ENCODE assay signal across 1 cellular context in the genomic region with DNA sequence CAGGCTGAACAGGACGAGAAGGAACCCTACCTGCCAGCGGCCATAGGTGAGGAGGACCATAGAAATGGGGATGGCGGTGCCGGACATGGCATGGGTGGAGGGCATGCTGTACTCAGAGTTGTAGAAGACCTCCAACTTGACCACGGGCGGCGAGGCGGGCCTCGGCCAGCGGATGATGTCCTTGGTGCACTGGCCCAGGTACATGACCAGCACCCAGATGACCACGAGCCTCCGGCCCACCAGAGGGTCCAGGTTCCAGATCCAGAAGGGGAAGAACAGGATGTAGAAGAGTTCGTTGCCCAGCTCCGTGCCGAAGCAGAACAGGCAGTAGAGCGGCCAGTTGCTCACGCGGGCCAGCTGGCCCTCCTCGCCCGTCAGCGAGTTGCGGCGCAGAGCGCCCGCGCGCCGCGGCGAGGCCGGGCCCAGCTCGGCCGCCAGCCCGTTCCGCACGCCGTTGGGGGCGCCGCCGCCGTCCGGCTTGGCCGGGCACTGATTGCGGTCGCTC.
TF ChIP-seq lines count a peak whose summit lies in the region.

No MANE protein-coding gene starts in this region.

TF ChIP-seq in GM12878, 131 proteins besides CTCF, POLR2A, EP300 and RAD21:
- TF ChIP-seq, protein P1, sequence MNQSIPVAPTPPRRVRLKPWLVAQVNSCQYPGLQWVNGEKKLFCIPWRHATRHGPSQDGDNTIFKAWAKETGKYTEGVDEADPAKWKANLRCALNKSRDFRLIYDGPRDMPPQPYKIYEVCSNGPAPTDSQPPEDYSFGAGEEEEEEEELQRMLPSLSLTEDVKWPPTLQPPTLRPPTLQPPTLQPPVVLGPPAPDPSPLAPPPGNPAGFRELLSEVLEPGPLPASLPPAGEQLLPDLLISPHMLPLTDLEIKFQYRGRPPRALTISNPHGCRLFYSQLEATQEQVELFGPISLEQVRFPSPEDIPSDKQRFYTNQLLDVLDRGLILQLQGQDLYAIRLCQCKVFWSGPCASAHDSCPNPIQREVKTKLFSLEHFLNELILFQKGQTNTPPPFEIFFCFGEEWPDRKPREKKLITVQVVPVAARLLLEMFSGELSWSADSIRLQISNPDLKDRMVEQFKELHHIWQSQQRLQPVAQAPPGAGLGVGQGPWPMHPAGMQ (IDR thresholded peaks at IDR 0.05; ENCODE audit: borderline replicate concordance): no peak
- TF ChIP-seq, protein P2, sequence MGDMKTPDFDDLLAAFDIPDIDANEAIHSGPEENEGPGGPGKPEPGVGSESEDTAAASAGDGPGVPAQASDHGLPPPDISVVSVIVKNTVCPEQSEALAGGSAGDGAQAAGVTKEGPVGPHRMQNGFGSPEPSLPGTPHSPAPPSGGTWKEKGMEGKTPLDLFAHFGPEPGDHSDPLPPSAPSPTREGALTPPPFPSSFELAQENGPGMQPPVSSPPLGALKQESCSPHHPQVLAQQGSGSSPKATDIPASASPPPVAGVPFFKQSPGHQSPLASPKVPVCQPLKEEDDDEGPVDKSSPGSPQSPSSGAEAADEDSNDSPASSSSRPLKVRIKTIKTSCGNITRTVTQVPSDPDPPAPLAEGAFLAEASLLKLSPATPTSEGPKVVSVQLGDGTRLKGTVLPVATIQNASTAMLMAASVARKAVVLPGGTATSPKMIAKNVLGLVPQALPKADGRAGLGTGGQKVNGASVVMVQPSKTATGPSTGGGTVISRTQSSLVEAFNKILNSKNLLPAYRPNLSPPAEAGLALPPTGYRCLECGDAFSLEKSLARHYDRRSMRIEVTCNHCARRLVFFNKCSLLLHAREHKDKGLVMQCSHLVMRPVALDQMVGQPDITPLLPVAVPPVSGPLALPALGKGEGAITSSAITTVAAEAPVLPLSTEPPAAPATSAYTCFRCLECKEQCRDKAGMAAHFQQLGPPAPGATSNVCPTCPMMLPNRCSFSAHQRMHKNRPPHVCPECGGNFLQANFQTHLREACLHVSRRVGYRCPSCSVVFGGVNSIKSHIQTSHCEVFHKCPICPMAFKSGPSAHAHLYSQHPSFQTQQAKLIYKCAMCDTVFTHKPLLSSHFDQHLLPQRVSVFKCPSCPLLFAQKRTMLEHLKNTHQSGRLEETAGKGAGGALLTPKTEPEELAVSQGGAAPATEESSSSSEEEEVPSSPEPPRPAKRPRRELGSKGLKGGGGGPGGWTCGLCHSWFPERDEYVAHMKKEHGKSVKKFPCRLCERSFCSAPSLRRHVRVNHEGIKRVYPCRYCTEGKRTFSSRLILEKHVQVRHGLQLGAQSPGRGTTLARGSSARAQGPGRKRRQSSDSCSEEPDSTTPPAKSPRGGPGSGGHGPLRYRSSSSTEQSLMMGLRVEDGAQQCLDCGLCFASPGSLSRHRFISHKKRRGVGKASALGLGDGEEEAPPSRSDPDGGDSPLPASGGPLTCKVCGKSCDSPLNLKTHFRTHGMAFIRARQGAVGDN (IDR thresholded peaks at IDR 0.05): 0 out of 2 replicates have a peak, but pooled peaks have one; percentile 20
- TF ChIP-seq ZNF207 (IDR thresholded peaks at IDR 0.05; ENCODE audit: borderline replicate concordance): no peak
- 0 out of 2 replicates have a peak, but pooled peaks have one; percentile 2 for TF ChIP-seq POLR2AphosphoS2 (IDR thresholded peaks at IDR 0.05; ENCODE audit: low read depth, low read length)
- TF ChIP-seq NFXL1 (IDR thresholded peaks at IDR 0.05; ENCODE audit: borderline replicate concordance): no peak
- no peak for TF ChIP-seq BMI1 (IDR thresholded peaks at IDR 0.05; ENCODE audit: borderline replicate concordance)
- TF ChIP-seq, protein P3, sequence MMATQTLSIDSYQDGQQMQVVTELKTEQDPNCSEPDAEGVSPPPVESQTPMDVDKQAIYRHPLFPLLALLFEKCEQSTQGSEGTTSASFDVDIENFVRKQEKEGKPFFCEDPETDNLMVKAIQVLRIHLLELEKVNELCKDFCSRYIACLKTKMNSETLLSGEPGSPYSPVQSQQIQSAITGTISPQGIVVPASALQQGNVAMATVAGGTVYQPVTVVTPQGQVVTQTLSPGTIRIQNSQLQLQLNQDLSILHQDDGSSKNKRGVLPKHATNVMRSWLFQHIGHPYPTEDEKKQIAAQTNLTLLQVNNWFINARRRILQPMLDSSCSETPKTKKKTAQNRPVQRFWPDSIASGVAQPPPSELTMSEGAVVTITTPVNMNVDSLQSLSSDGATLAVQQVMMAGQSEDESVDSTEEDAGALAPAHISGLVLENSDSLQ (IDR thresholded peaks at IDR 0.05): no peak
- no peak for TF ChIP-seq TCF3 (IDR thresholded peaks at IDR 0.05; ENCODE audit: borderline replicate concordance, insufficient read depth, low read depth, low read length)
- no peak for TF ChIP-seq WRNIP1 (IDR thresholded peaks at IDR 0.05; ENCODE audit: borderline replicate concordance, low read depth, low read length)
- TF ChIP-seq, protein P4, sequence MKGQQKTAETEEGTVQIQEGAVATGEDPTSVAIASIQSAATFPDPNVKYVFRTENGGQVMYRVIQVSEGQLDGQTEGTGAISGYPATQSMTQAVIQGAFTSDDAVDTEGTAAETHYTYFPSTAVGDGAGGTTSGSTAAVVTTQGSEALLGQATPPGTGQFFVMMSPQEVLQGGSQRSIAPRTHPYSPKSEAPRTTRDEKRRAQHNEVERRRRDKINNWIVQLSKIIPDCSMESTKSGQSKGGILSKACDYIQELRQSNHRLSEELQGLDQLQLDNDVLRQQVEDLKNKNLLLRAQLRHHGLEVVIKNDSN (IDR thresholded peaks at IDR 0.05; ENCODE audit: borderline replicate concordance, extremely low read length, insufficient read depth, low read depth, low read length): no peak
- TF ChIP-seq, protein P5, sequence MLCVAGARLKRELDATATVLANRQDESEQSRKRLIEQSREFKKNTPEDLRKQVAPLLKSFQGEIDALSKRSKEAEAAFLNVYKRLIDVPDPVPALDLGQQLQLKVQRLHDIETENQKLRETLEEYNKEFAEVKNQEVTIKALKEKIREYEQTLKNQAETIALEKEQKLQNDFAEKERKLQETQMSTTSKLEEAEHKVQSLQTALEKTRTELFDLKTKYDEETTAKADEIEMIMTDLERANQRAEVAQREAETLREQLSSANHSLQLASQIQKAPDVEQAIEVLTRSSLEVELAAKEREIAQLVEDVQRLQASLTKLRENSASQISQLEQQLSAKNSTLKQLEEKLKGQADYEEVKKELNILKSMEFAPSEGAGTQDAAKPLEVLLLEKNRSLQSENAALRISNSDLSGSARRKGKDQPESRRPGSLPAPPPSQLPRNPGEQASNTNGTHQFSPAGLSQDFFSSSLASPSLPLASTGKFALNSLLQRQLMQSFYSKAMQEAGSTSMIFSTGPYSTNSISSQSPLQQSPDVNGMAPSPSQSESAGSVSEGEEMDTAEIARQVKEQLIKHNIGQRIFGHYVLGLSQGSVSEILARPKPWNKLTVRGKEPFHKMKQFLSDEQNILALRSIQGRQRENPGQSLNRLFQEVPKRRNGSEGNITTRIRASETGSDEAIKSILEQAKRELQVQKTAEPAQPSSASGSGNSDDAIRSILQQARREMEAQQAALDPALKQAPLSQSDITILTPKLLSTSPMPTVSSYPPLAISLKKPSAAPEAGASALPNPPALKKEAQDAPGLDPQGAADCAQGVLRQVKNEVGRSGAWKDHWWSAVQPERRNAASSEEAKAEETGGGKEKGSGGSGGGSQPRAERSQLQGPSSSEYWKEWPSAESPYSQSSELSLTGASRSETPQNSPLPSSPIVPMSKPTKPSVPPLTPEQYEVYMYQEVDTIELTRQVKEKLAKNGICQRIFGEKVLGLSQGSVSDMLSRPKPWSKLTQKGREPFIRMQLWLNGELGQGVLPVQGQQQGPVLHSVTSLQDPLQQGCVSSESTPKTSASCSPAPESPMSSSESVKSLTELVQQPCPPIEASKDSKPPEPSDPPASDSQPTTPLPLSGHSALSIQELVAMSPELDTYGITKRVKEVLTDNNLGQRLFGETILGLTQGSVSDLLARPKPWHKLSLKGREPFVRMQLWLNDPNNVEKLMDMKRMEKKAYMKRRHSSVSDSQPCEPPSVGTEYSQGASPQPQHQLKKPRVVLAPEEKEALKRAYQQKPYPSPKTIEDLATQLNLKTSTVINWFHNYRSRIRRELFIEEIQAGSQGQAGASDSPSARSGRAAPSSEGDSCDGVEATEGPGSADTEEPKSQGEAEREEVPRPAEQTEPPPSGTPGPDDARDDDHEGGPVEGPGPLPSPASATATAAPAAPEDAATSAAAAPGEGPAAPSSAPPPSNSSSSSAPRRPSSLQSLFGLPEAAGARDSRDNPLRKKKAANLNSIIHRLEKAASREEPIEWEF (IDR thresholded peaks at IDR 0.05; ENCODE audit: insufficient replicate concordance, low read depth, low read length): no peak
- TF ChIP-seq IKZF2 (IDR thresholded peaks at IDR 0.05): no peak
- TF ChIP-seq HDAC6 (IDR thresholded peaks at IDR 0.05; ENCODE audit: unreplicated experiment): peak; percentile 42
- no peak for TF ChIP-seq RELA (IDR thresholded peaks at IDR 0.05; ENCODE audit: borderline replicate concordance, partially characterized antibody)
- TF ChIP-seq NR2F1 (conservative IDR thresholded peaks at IDR 0.05): 0 out of 2 replicates have a peak, but pooled peaks have one; percentile 20
- peak; percentile 90; the same call in 1 of the 2 replicates for TF ChIP-seq LARP7 (IDR thresholded peaks at IDR 0.05)
- TF ChIP-seq, protein P6, sequence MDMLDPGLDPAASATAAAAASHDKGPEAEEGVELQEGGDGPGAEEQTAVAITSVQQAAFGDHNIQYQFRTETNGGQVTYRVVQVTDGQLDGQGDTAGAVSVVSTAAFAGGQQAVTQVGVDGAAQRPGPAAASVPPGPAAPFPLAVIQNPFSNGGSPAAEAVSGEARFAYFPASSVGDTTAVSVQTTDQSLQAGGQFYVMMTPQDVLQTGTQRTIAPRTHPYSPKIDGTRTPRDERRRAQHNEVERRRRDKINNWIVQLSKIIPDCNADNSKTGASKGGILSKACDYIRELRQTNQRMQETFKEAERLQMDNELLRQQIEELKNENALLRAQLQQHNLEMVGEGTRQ (IDR thresholded peaks at IDR 0.05; ENCODE audit: borderline replicate concordance, low read depth, low read length): no peak
- TF ChIP-seq SMARCA5 (IDR thresholded peaks at IDR 0.05): 0 out of 2 replicates have a peak, but pooled peaks have one; percentile 47
- no peak for TF ChIP-seq RCOR1 (conservative IDR thresholded peaks at IDR 0.05; ENCODE audit: low read depth, low read length)
- no peak for TF ChIP-seq NR2C2 (IDR thresholded peaks at IDR 0.05; ENCODE audit: borderline replicate concordance, control insufficient read depth, insufficient read length, low read depth)
- TF ChIP-seq, protein P7, sequence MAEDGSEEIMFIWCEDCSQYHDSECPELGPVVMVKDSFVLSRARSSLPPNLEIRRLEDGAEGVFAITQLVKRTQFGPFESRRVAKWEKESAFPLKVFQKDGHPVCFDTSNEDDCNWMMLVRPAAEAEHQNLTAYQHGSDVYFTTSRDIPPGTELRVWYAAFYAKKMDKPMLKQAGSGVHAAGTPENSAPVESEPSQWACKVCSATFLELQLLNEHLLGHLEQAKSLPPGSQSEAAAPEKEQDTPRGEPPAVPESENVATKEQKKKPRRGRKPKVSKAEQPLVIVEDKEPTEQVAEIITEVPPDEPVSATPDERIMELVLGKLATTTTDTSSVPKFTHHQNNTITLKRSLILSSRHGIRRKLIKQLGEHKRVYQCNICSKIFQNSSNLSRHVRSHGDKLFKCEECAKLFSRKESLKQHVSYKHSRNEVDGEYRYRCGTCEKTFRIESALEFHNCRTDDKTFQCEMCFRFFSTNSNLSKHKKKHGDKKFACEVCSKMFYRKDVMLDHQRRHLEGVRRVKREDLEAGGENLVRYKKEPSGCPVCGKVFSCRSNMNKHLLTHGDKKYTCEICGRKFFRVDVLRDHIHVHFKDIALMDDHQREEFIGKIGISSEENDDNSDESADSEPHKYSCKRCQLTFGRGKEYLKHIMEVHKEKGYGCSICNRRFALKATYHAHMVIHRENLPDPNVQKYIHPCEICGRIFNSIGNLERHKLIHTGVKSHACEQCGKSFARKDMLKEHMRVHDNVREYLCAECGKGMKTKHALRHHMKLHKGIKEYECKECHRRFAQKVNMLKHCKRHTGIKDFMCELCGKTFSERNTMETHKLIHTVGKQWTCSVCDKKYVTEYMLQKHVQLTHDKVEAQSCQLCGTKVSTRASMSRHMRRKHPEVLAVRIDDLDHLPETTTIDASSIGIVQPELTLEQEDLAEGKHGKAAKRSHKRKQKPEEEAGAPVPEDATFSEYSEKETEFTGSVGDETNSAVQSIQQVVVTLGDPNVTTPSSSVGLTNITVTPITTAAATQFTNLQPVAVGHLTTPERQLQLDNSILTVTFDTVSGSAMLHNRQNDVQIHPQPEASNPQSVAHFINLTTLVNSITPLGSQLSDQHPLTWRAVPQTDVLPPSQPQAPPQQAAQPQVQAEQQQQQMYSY (CRISPR knock-in tag; IDR thresholded peaks at IDR 0.05): no peak
- peak; percentile 84 for TF ChIP-seq GATAD2B (conservative IDR thresholded peaks at IDR 0.05; ENCODE audit: low read depth)
- 0 out of 2 replicates have a peak, but pooled peaks have one; percentile 23 for TF ChIP-seq TCF12 (IDR thresholded peaks at IDR 0.05; ENCODE audit: low read depth, low read length)
- TF ChIP-seq NBN (IDR thresholded peaks at IDR 0.05): no peak
- no peak for TF ChIP-seq ZNF24 (IDR thresholded peaks at IDR 0.05)
- TF ChIP-seq RAD51 (IDR thresholded peaks at IDR 0.05): no peak
- no peak for TF ChIP-seq POU2F2 (IDR thresholded peaks at IDR 0.05; ENCODE audit: borderline replicate concordance, low read depth, low read length)
- TF ChIP-seq YBX1 (IDR thresholded peaks at IDR 0.05): no peak
- peak; percentile 55; the same call in 1 of the 2 replicates for TF ChIP-seq YY1 (IDR thresholded peaks at IDR 0.05; ENCODE audit: low read depth, low read length)
